Comparison of ENCODE assay signal across 19 cellular contexts in the genomic region with DNA sequence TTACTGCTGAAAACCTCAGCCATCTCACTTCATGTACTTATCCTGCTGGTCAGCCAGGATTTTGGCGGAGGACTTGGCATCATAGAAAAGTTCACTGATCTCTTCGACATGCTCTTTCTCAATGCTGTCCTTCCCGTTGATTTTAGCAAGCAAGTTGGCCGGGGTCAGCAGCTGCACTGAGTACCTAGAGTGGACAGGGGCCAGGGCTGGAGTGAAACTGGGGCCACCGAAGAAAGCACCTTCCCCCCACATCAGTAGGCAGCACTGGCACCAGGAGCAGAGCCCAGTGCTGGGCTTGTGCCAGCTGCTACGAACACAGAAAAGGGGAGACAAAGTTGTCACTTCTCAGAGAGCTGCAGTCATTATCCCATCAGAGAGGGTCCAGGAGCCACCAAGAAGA. TPM values are rescaled to one million over a fixed set of nuclear protein-coding genes. Genes with fewer than 3 reads are reported as not detected.
DNase-seq lines count a peak whose midpoint lies in the region; ATAC-seq and TF ChIP-seq lines count a peak whose summit lies in the region.
"Had no signal": no experiment of that assay in that cellular context is flagged by ENCODE, and none has a peak within 500 bp of the region (broad histone marks: within the 10 kb centered on the region; RNA-seq: fewer than 3 reads in every experiment).

No MANE protein-coding gene starts in this region.

- TF ChIP-seq CTCF in right atrium auricular region (IDR thresholded peaks at IDR 0.05) = no peak
- TF ChIP-seq CTCF in heart right ventricle (IDR thresholded peaks at IDR 0.05) = no peak
- no peak for TF ChIP-seq CTCF in RWPE1 (conservative IDR thresholded peaks at IDR 0.05; ENCODE audit: low read depth)

- ATAC-seq in heart right ventricle = no peak
- ATAC-seq in left lobe of liver = peak; percentile 69
- ATAC-seq in GM18909 (IDR thresholded peaks at IDR 0.05; ENCODE audit: poor library complexity, unreplicated experiment) = no peak

- peak overlapping the region; percentile 67 to 83 for H3K27ac ChIP-seq in right atrium auricular region
- H3K27ac ChIP-seq in heart right ventricle = no peak overlapping the region
- peak overlapping the region; percentile 23 for H3K27ac ChIP-seq in RWPE1
- H3K27ac ChIP-seq: BLaER1 treated with 17β-estradiol and CSF1 and Interleukin-3, amounts not matched to agents 10 nM and 100 nM had no signal

- peaks cover 0 to 87% of the 10 kb centered on the region in 2 donors for H3K4me1 ChIP-seq in right atrium auricular region
- peaks cover 9 to 71% (median 38%) of the 10 kb centered on the region in 9 donors for H3K4me1 ChIP-seq in heart right ventricle

- H3K36me3 ChIP-seq in right atrium auricular region (no peaks in the 10 kb centered on the region), heart right ventricle (peaks cover 0 to 60% (median 3%) of the 10 kb centered on the region in 9 donors)

- no peak overlapping the region for H3K4me3 ChIP-seq in right atrium auricular region
- no peak overlapping the region for H3K4me3 ChIP-seq in heart right ventricle
- H3K4me3 ChIP-seq: BLaER1 treated with 17β-estradiol and CSF1 and Interleukin-3, amounts not matched to agents 10 nM and 100 nM; MG63 had no signal

- H3K27me3 ChIP-seq in right atrium auricular region (no peaks in the 10 kb centered on the region), heart right ventricle (no peaks in the 10 kb centered on the region)
- H3K27me3 ChIP-seq: MG63 had no signal

- CTCF ChIA-PET in RWPE1 (lab: Yijun Ruan, JAX) = interaction anchor here (1.0 kb wide), 1 partner anchor 14 kb away, joined by 5 read pairs; no protein-coding TSS in a partner anchor

- intact Hi-C loops in heart right ventricle (cut with DNase I) = loop anchor here in 1 of 10 donors (10.0 kb wide), 1 partner anchor 414 kb away; the partner anchor contains the start of gene GATA2

- DNase-seq in right atrium auricular region (ENCODE audit: low spot score) (no peak), heart right ventricle (no peak), RWPE1 (ENCODE audit: low spot score) (no peak), left lobe of liver (ENCODE audit: low spot score) (peak; percentile 89), superior temporal gyrus (ENCODE audit: extremely low spot score) (no peak)
- DNase-seq in activated CD8-positive, alpha-beta memory T cell treated with anti-CD3 and anti-CD28 coated beads, Interleukin-2, amount 50 U/mL, for 48 hours = no peak
- DNase-seq: CD8-positive, alpha-beta memory T cell; DMS79 treated with DMSO at 0.1 percent for 48 hours; H9; Kasumi-1; MG63; NCI-H1048; NCI-H1436 treated with DMSO at 0.1 percent for 48 hours; NCI-H2029; NCI-H2171; RPMI8226; SIG-M5 had no signal

- 50 to 70% methylated on average over 6 of the region's 6 CpGs for WGBS in heart right ventricle, 2 donors

- no peaks in the 10 kb centered on the region for H3K9me3 ChIP-seq in right atrium auricular region
- no peaks in the 10 kb centered on the region for H3K9me3 ChIP-seq in heart right ventricle
- H3K9me3 ChIP-seq: BLaER1 treated with 17β-estradiol and CSF1 and Interleukin-3, amounts not matched to agents 10 nM and 100 nM; MG63 had no signal

- POLR2A ChIA-PET in RWPE1 (lab: Yijun Ruan, JAX; ENCODE audit: low non-redundant PET) = no interaction called here

RNA-seq across cellular contexts. Expression of gene SEC61A1, which starts 29.0 kb away (rescaled TPM):
- 100 to 1,000 TPM in 1 of 2 donors, 10 to 100 TPM in 1; 74.5 to 109 TPM for total RNA-seq in right atrium auricular region
- total RNA-seq in heart right ventricle = 100 to 1,000 TPM in 1 of 10 donors, 10 to 100 TPM in 9; 54.8 to 111 (median 62.1) TPM
- polyA plus RNA-seq in heart right ventricle = 100 to 1,000 TPM in 1 of 2 donors, 10 to 100 TPM in 1; 41.0 to 131 TPM
- 152 TPM for total RNA-seq in left lobe of liver

RNA-seq across cellular contexts. Expression of gene RUVBL1, which starts 42.4 kb away (rescaled TPM):
- total RNA-seq in right atrium auricular region (10 to 100 TPM; 20.9 to 31.0 TPM), heart right ventricle (10 to 100 TPM; 23.5 to 34.4 (median 25.6) TPM), left lobe of liver (11.3 TPM)
- 10 to 100 TPM in 1 of 2 donors, 1 to 10 TPM in 1; 9.4 to 38.5 TPM for polyA plus RNA-seq in heart right ventricle

Comparison
In these comparisons a context has a peak if more than half of its experiments do, and no peak if none do; other contexts are left out.
1. H3K27ac ChIP-seq: peak in right atrium auricular region (2 of 2) and RWPE1 (single experiment); none in heart right ventricle (0 of 10).